ENCODE assay signal across 38 cellular contexts in genomic region chr19:27714857-27715256, GRCh38.
"Had no signal": no experiment of that assay in that cellular context is flagged by ENCODE, and none has a peak within 500 bp of the region (broad histone marks: within the 10 kb centered on the region; RNA-seq: fewer than 3 reads in every experiment).

No MANE protein-coding gene starts in this region.

- H3K36me3 ChIP-seq: adrenal gland, ascending aorta, brain microvascular endothelial cell, breast epithelium, cardiac muscle cell had no signal

- H3K27me3 Mint-ChIP-seq: activated naive CD4-positive, alpha-beta T cell treated with anti-CD3 and anti-CD28 coated beads, Interleukin-2, amount 10 ng/mL, durations not matched to agents 7 days and 5 days; activated naive CD4-positive, alpha-beta T cell treated with anti-CD3 and anti-CD28 coated beads, Interleukin-2, amount 50 U/mL, for 24 hours; activated naive CD8-positive, alpha-beta T cell; activated naive CD8-positive, alpha-beta T cell treated with anti-CD3 and anti-CD28 coated beads for 36 hours; activated naive CD8-positive, alpha-beta T cell treated with anti-CD3 and anti-CD28 coated beads, Interleukin-2, amount 10 ng/mL, durations not matched to agents 7 days and 5 days; activated naive CD8-positive, alpha-beta T cell treated with anti-CD3 and anti-CD28 coated beads, Interleukin-2, amount 50 U/mL, for 24 hours; activated T-cell treated with anti-CD3 and anti-CD28 coated beads, Interleukin-2, amount 50 U/mL, for 24 hours; activated T-helper 17 cell treated with anti-CD3 and anti-CD28 coated beads, Interleukin-2, amount 50 U/mL, for 72 hours; brain; central memory CD8-positive, alpha-beta T cell had no signal

- H3K36me3 Mint-ChIP-seq: activated naive CD4-positive, alpha-beta T cell treated with anti-CD3 and anti-CD28 coated beads, Interleukin-2, amount 10 ng/mL, durations not matched to agents 7 days and 5 days; activated naive CD4-positive, alpha-beta T cell treated with anti-CD3 and anti-CD28 coated beads, Interleukin-2, amount 50 U/mL, for 24 hours; activated naive CD8-positive, alpha-beta T cell treated with anti-CD3 and anti-CD28 coated beads for 36 hours; activated naive CD8-positive, alpha-beta T cell treated with anti-CD3 and anti-CD28 coated beads, Interleukin-2, amount 10 ng/mL, durations not matched to agents 7 days and 5 days had no signal

- H3K4me1 Mint-ChIP-seq: activated naive CD4-positive, alpha-beta T cell treated with anti-CD3 and anti-CD28 coated beads, Interleukin-2, amount 10 ng/mL, durations not matched to agents 7 days and 5 days; activated naive CD4-positive, alpha-beta T cell treated with anti-CD3 and anti-CD28 coated beads, Interleukin-2, amount 50 U/mL, for 24 hours; activated naive CD8-positive, alpha-beta T cell treated with anti-CD3 and anti-CD28 coated beads for 36 hours; activated naive CD8-positive, alpha-beta T cell treated with anti-CD3 and anti-CD28 coated beads, Interleukin-2, amount 10 ng/mL, durations not matched to agents 7 days and 5 days; activated naive CD8-positive, alpha-beta T cell treated with anti-CD3 and anti-CD28 coated beads, Interleukin-2, amount 50 U/mL, for 24 hours; activated T-helper 17 cell treated with anti-CD3 and anti-CD28 coated beads, Interleukin-2, amount 50 U/mL, for 72 hours; brain; central memory CD8-positive, alpha-beta T cell had no signal

- H3K27ac Mint-ChIP-seq: activated naive CD4-positive, alpha-beta T cell treated with anti-CD3 and anti-CD28 coated beads for 36 hours; activated naive CD4-positive, alpha-beta T cell treated with anti-CD3 and anti-CD28 coated beads, Interleukin-2, amount 10 ng/mL, durations not matched to agents 7 days and 5 days; activated naive CD4-positive, alpha-beta T cell treated with anti-CD3 and anti-CD28 coated beads, Interleukin-2, amount 50 U/mL, for 24 hours; activated naive CD4-positive, alpha-beta T cell treated with anti-CD3 and anti-CD28 coated beads, Interleukin-2, amount 50 U/mL, for 72 hours; activated naive CD8-positive, alpha-beta T cell; activated naive CD8-positive, alpha-beta T cell treated with anti-CD3 and anti-CD28 coated beads for 36 hours; activated naive CD8-positive, alpha-beta T cell treated with anti-CD3 and anti-CD28 coated beads, Interleukin-2, amount 10 ng/mL, durations not matched to agents 7 days and 5 days; activated naive CD8-positive, alpha-beta T cell treated with anti-CD3 and anti-CD28 coated beads, Interleukin-2, amount 50 U/mL, for 24 hours; activated T-cell treated with anti-CD3 and anti-CD28 coated beads, Interleukin-2, amount 50 U/mL, for 24 hours; activated T-cell treated with anti-CD3 and anti-CD28 coated beads, Interleukin-2, amount 50 U/mL, for 72 hours; activated T-helper 1 cell treated with anti-CD3 and anti-CD28 coated beads, Interleukin-12 subunit alpha, Interleukin-12 subunit beta, Interleukin-2, Interleukin-4 antibody, amounts not matched to agents 30 ng/mL and 10 ng/mL and 1 ng/mL, durations not matched to agents 14 hours and 24 hours and 36 hours; activated T-helper 17 cell treated with anti-CD3 and anti-CD28 coated beads, Interleukin-2, amount 50 U/mL, for 72 hours; activated T-helper 2 cell treated with anti-CD3 and anti-CD28 coated beads, Interferon-gamma antibody, Interleukin-2, Interleukin-4, amounts not matched to agents 10 μg/mL and 5 μg/mL and 100 μg/mL, durations not matched to agents 14 hours and 24 hours and 36 hours; brain had no signal

- H3K4me3 Mint-ChIP-seq: activated naive CD4-positive, alpha-beta T cell treated with anti-CD3 and anti-CD28 coated beads for 36 hours; activated naive CD4-positive, alpha-beta T cell treated with anti-CD3 and anti-CD28 coated beads, Interleukin-2, amount 10 ng/mL, durations not matched to agents 7 days and 5 days; activated naive CD4-positive, alpha-beta T cell treated with anti-CD3 and anti-CD28 coated beads, Interleukin-2, amount 50 U/mL, for 24 hours; activated naive CD8-positive, alpha-beta T cell; activated naive CD8-positive, alpha-beta T cell treated with anti-CD3 and anti-CD28 coated beads for 36 hours; activated naive CD8-positive, alpha-beta T cell treated with anti-CD3 and anti-CD28 coated beads, Interleukin-2, amount 10 ng/mL, durations not matched to agents 7 days and 5 days; activated naive CD8-positive, alpha-beta T cell treated with anti-CD3 and anti-CD28 coated beads, Interleukin-2, amount 50 U/mL, for 24 hours; activated T-cell treated with anti-CD3 and anti-CD28 coated beads, Interleukin-2, amount 50 U/mL, for 24 hours; activated T-cell treated with anti-CD3 and anti-CD28 coated beads, Interleukin-2, amount 50 U/mL, for 4 hours; activated T-cell treated with anti-CD3 and anti-CD28 coated beads, Interleukin-2, amount 50 U/mL, for 72 hours; activated T-helper 1 cell treated with anti-CD3 and anti-CD28 coated beads, Interleukin-12 subunit alpha, Interleukin-12 subunit beta, Interleukin-2, Interleukin-4 antibody, amounts not matched to agents 30 ng/mL and 10 ng/mL and 1 ng/mL, durations not matched to agents 14 hours and 24 hours and 36 hours; activated T-helper 17 cell treated with anti-CD3 and anti-CD28 coated beads, Interleukin-2, amount 50 U/mL, for 72 hours; brain; central memory CD8-positive, alpha-beta T cell had no signal

- ATAC-seq: activated naive CD4-positive, alpha-beta T cell treated with anti-CD3 and anti-CD28 coated beads, Interleukin-2, amount 50 U/mL, for 72 hours; activated naive CD8-positive, alpha-beta T cell treated with anti-CD3 and anti-CD28 coated beads, Interleukin-2, amount 50 U/mL, for 24 hours; activated T-cell treated with anti-CD3 and anti-CD28 coated beads, Interleukin-2, amount 50 U/mL, for 4 hours; activated T-cell treated with anti-CD3 and anti-CD28 coated beads, Interleukin-2, amount 50 U/mL, for 72 hours; activated T-helper 17 cell treated with anti-CD3 and anti-CD28 coated beads, Interleukin-2, amount 50 U/mL, for 72 hours; body of pancreas had no signal

- H3K4me3 ChIP-seq: adrenal gland, ascending aorta, body of pancreas, breast epithelium, cardiac muscle cell had no signal

- H3K4me1 ChIP-seq: adrenal gland, ascending aorta, body of pancreas, breast epithelium had no signal

- H3K27ac ChIP-seq: adrenal gland, ascending aorta, body of pancreas, brain microvascular endothelial cell, breast epithelium, cardiac muscle cell had no signal

- H3K27me3 ChIP-seq: adrenal gland, ascending aorta, body of pancreas, brain microvascular endothelial cell, breast epithelium, cardiac muscle cell had no signal

- DNase-seq: activated effector memory CD4-positive, alpha-beta T cell treated with anti-CD3 and anti-CD28 coated beads, Interleukin-2, amount 50 U/mL, for 16 hours; activated effector memory CD4-positive, alpha-beta T cell treated with Interleukin-2 at 50 U/mL for 16 hours; activated gamma-delta T cell; activated gamma-delta T cell treated with Interleukin-2 at 50 U/mL for 16 hours; activated naive CD4-positive, alpha-beta T cell; activated naive CD4-positive, alpha-beta T cell treated with anti-CD3 and anti-CD28 coated beads for 36 hours; activated naive CD4-positive, alpha-beta T cell treated with anti-CD3 and anti-CD28 coated beads, Interleukin-2, amount 10 ng/mL, durations not matched to agents 7 days and 5 days; activated naive CD4-positive, alpha-beta T cell treated with anti-CD3 and anti-CD28 coated beads, Interleukin-2, amount 50 U/mL, for 16 hours; activated naive CD4-positive, alpha-beta T cell treated with Interleukin-2 at 50 U/mL for 16 hours; activated naive CD8-positive, alpha-beta T cell treated with anti-CD3 and anti-CD28 coated beads for 36 hours; activated naive CD8-positive, alpha-beta T cell treated with anti-CD3 and anti-CD28 coated beads, Interleukin-2, amount 10 ng/mL, durations not matched to agents 7 days and 5 days; activated naive CD8-positive, alpha-beta T cell treated with anti-CD3 and anti-CD28 coated beads, Interleukin-2, amount 50 U/mL, for 24 hours; activated T-cell treated with anti-CD3 and anti-CD28 coated beads, Interleukin-2, amount 50 U/mL, for 1 hour; activated T-cell treated with anti-CD3 and anti-CD28 coated beads, Interleukin-2, amount 50 U/mL, for 24 hours; activated T-cell treated with anti-CD3 and anti-CD28 coated beads, Interleukin-2, amount 50 U/mL, for 4 hours; activated T-cell treated with anti-CD3 and anti-CD28 coated beads, Interleukin-2, amount 50 U/mL, for 48 hours; activated T-cell treated with anti-CD3 and anti-CD28 coated beads, Interleukin-2, amount 50 U/mL, for 72 hours; adrenal gland; amniotic stem cell; amygdala; anterior cingulate cortex; aorta; body of pancreas; brain microvascular endothelial cell; caudate nucleus; central memory CD4-positive, alpha-beta T cell; cerebellar nuclear complex had no signal
